Comparison of ENCODE assay signal across 1 cellular context in the genomic region with DNA sequence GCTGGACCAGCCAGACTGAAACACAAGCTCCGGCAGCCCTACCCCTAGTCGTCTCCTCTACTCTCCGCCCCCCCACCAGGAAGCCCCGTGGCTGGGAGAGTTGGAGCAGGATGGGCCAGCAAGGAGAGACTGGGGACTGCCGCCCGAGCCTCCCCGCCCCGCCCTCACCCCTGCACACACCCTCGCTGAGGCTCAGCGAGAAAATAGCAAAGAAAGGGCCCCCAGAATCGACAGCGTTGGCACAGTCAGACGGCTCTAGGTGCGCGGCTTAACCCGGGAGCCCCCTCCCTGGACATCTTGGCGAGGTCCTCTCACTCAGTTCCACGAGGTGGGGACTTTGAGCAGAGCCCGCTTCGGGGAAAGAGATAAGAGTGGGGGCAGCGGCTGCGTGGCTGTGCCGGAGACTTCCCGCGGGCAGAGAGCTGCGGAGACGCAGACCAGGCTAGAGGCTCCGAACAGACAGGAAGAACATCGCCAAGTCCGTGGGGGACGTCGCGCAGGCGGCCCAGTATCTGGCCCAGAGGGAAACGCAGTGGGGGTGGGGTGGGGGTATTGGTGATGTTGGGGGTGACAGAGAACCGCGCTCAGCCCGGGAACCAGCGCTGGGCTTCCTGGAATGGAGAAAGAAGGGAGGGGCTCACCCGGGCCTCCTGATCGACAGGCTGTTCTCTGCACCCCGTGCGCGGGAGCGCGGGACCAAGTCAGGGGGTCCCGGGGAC.
TF ChIP-seq lines count a peak whose summit lies in the region.

No MANE protein-coding gene starts in this region.

TF ChIP-seq in GM12878, 131 proteins besides CTCF, POLR2A, EP300 and RAD21:
- TF ChIP-seq, protein P1, sequence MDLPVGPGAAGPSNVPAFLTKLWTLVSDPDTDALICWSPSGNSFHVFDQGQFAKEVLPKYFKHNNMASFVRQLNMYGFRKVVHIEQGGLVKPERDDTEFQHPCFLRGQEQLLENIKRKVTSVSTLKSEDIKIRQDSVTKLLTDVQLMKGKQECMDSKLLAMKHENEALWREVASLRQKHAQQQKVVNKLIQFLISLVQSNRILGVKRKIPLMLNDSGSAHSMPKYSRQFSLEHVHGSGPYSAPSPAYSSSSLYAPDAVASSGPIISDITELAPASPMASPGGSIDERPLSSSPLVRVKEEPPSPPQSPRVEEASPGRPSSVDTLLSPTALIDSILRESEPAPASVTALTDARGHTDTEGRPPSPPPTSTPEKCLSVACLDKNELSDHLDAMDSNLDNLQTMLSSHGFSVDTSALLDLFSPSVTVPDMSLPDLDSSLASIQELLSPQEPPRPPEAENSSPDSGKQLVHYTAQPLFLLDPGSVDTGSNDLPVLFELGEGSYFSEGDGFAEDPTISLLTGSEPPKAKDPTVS (IDR thresholded peaks at IDR 0.05; ENCODE audit: low read depth, low read length), result no peak
- TF ChIP-seq ETV6 (conservative IDR thresholded peaks at IDR 0.05 in 1 of 2, IDR thresholded peaks at IDR 0.05 in 1 of 2; ENCODE audit: borderline replicate concordance in 1 of 2, low read depth in 1 of 2), result no peak
- 0 out of 2 replicates have a peak, but pooled peaks have one; percentile 13 for TF ChIP-seq GATAD2B (conservative IDR thresholded peaks at IDR 0.05; ENCODE audit: low read depth)
